ENCODE assay signal across 8 cellular contexts in genomic region chr6:10801224-10801848, GRCh38. TPM values are rescaled to one million over a fixed set of nuclear protein-coding genes. Genes with fewer than 3 reads are reported as not detected.
A peak's percentile ranks its signal among the peaks of the same experiment; 100 is the strongest.
DNase-seq lines count a peak whose midpoint lies in the region; ATAC-seq and TF ChIP-seq lines count a peak whose summit lies in the region.

No MANE protein-coding gene starts in this region.

- no peaks in the 10 kb centered on the region for H4K20me1 ChIP-seq in OCI-LY1 (ENCODE audit: insufficient read depth, low read length)

- no peaks in the 10 kb centered on the region for H3F3A ChIP-seq in OCI-LY1 (ENCODE audit: insufficient read depth, low read length)

- ATAC-seq in GM19438 (IDR thresholded peaks at IDR 0.05; ENCODE audit: low read depth, unreplicated experiment) (peak; percentile 87), HG03558 (IDR thresholded peaks at IDR 0.05; ENCODE audit: extremely low read depth, unreplicated experiment) (peak; percentile 76)

- no peaks in the 10 kb centered on the region for H3K9me2 ChIP-seq in OCI-LY1 (ENCODE audit: low read depth, low read length)

- H3K27me3 ChIP-seq in Caco-2 (replicated peaks; ENCODE audit: control insufficient read depth, insufficient read depth, low read length), result no peaks in the 10 kb centered on the region
- no peaks in the 10 kb centered on the region for H3K27me3 ChIP-seq in OCI-LY1 (ENCODE audit: insufficient read depth, low read length)

- peak; percentile 54 to 73 for DNase-seq in Caco-2
- DNase-seq in activated T-cell treated with anti-CD3 and anti-CD28 coated beads for 24 hours (ENCODE audit: low read depth), result peak; percentile 48
- DNase-seq in fibroblast of gingiva (ENCODE audit: low read depth), result peak; percentile 30
- peak; percentile 54 for DNase-seq in neural crest cell (ENCODE audit: low read depth, low spot score)
- peak; percentile 21 for DNase-seq in stromal cell of bone marrow (ENCODE audit: low read depth)

- H3K4me3 ChIP-seq in Caco-2 (ENCODE audit: low read depth, low read length) (no peak overlapping the region), OCI-LY1 (ENCODE audit: low read depth, low read length, poor library complexity, severe bottlenecking) (no peak overlapping the region)

- no TSS peak for BruUV-seq in Caco-2 (replicated peaks; lab: Mats Ljungman, UMichigan)

- no peak overlapping the region for H3K27ac ChIP-seq in OCI-LY1 (ENCODE audit: low read depth, low read length, poor library complexity, severe bottlenecking)

- H3K27ac Mint-ChIP-seq in Caco-2 (ENCODE audit: unreplicated experiment), result no peak overlapping the region
- no peak overlapping the region for H3K27ac Mint-ChIP-seq in neural crest cell (ENCODE audit: unreplicated experiment)

- no peak overlapping the region for H2AFZ ChIP-seq in OCI-LY1 (ENCODE audit: low read length)

- no peak overlapping the region for H3K9ac ChIP-seq in OCI-LY1 (ENCODE audit: low read length)

- no peak overlapping the region for H3K4me3 Mint-ChIP-seq in Caco-2 (ENCODE audit: unreplicated experiment)
- H3K4me3 Mint-ChIP-seq in neural crest cell, result no peak overlapping the region

- H3K4me1 ChIP-seq in Caco-2 (no peaks in the 10 kb centered on the region), OCI-LY1 (ENCODE audit: insufficient read depth, low read length, severe bottlenecking) (peaks cover 4% of the 10 kb centered on the region)

- H3K9me3 ChIP-seq in Caco-2 (no peaks in the 10 kb centered on the region), OCI-LY1 (ENCODE audit: low read length) (no peaks in the 10 kb centered on the region)

- POLR2A ChIA-PET in Caco-2 (lab: Charles Lee), result no interaction called here

- CTCF ChIA-PET in Caco-2 (lab: Charles Lee), result interaction anchor here (0.8 to 2.2 kb wide), 4 partner anchors 78 to 323 kb away, joined by 3 to 17 read pairs (median 4); partner anchors contain the start of genes C6orf52, PAK1IP1 and TMEM14C

- peak; percentile 88 to 97 for TF ChIP-seq CTCF in Caco-2 (IDR thresholded peaks at IDR 0.05; ENCODE audit: insufficient read depth in 1 of 2, low read depth in 1 of 2, low read length in 1 of 2, severe bottlenecking in 1 of 2, unreplicated experiment in 1 of 2)
- TF ChIP-seq CTCF in OCI-LY1 (IDR thresholded peaks at IDR 0.05; ENCODE audit: low read length), result peak; percentile 96
- TF ChIP-seq CTCF in neural crest cell (conservative IDR thresholded peaks at IDR 0.05), result peak; percentile 98

- H3K4me2 ChIP-seq in OCI-LY1 (ENCODE audit: low read length), result no peak overlapping the region

- no peaks in the 10 kb centered on the region for H3K9me3 Mint-ChIP-seq in Caco-2 (ENCODE audit: unreplicated experiment)
- no peaks in the 10 kb centered on the region for H3K9me3 Mint-ChIP-seq in neural crest cell

- H3K4me1 Mint-ChIP-seq in Caco-2 (ENCODE audit: low read depth, unreplicated experiment) (peaks cover 7% of the 10 kb centered on the region), neural crest cell (peaks cover 4% of the 10 kb centered on the region)

- H3K27me3 Mint-ChIP-seq in Caco-2 (ENCODE audit: insufficient read depth, unreplicated experiment), result no peaks in the 10 kb centered on the region
- no peaks in the 10 kb centered on the region for H3K27me3 Mint-ChIP-seq in neural crest cell (ENCODE audit: low read depth)

- intact Hi-C loops in Caco-2 (cut with micrococcal nuclease; ENCODE audit: unreplicated experiment), result loop anchor here (1.0 to 2.0 kb wide), 6 partner anchors 43 to 323 kb away; no protein-coding TSS in a partner anchor

- H3K36me3 Mint-ChIP-seq in Caco-2 (ENCODE audit: insufficient read depth, unreplicated experiment), result peaks cover 6% of the 10 kb centered on the region
- H3K36me3 Mint-ChIP-seq in neural crest cell (ENCODE audit: low read depth), result peaks cover 3% of the 10 kb centered on the region

- no peaks in the 10 kb centered on the region for H3K79me2 ChIP-seq in OCI-LY1 (ENCODE audit: insufficient read depth, low read length)

- H3K36me3 ChIP-seq in Caco-2 (ENCODE audit: control insufficient read depth, insufficient read depth, low read length), result no peaks in the 10 kb centered on the region
- no peaks in the 10 kb centered on the region for H3K36me3 ChIP-seq in OCI-LY1 (ENCODE audit: insufficient read depth, low read length)

RNA-seq across cellular contexts. Expression of gene MAK, which starts 37.0 kb away (rescaled TPM):
- 0.14 and 0.16 TPM in 2 replicates for total RNA-seq in Caco-2 (2022)
- 0.93 and 1.1 TPM in 2 replicates for total RNA-seq in neural crest cell

RNA-seq across cellular contexts. Expression of gene TMEM14B, which starts 53.7 kb away (rescaled TPM):
- total RNA-seq in Caco-2 (2022), result 104 and 105 TPM in 2 replicates
- total RNA-seq in neural crest cell, result 80.8 and 81.5 TPM in 2 replicates
